In the genomic region with DNA sequence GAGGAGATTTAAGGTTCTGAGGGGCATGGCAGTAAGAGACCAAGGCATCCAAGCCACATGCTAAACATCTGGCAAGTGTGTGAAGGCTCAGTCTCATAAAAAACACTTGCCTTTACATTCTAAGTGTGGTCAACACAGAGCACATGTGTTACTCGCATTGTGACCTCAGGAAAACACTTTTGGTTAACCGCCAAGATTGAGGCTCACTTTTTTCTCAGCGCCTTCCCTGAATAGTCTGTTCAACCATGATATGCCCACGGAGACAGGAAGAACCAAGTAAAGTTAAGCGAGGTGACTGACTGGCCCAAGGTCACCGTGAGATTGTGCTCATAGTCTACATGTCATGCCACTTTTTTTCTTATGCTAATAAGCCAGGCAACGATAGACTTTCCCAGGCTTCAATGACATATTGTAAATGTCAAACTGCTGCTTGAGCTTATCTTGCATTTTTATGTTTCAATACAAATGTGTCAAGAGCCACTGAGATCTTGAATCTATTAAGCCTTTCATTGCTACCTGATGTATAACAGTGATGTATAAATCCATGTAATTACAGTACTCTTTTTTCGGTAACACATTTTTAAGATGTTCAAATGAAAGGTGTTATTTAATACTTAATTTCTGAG, we compare ENCODE assay signal across 19 cellular contexts. TPM values are rescaled to one million over a fixed set of nuclear protein-coding genes. Genes with fewer than 3 reads are reported as not detected.
DNase-seq lines count a peak whose midpoint lies in the region; ATAC-seq and TF ChIP-seq lines count a peak whose summit lies in the region.
"Had no signal": no experiment of that assay in that cellular context is flagged by ENCODE, and none has a peak within 500 bp of the region (broad histone marks: within the 10 kb centered on the region; RNA-seq: fewer than 3 reads in every experiment).

No MANE protein-coding gene starts in this region.

- no peaks in the 10 kb centered on the region for H3K27me3 ChIP-seq in MM.1S (replicated peaks; ENCODE audit: insufficient read depth, low read length)
- H3K27me3 ChIP-seq: Peyer's patch had no signal

- ATAC-seq in activated CD8-positive, alpha-beta memory T cell treated with anti-CD3 and anti-CD28 coated beads, Interleukin-2, amount 10 ng/mL, durations not matched to agents 7 days and 5 days = peak; percentile 56
- ATAC-seq in activated CD8-positive, alpha-beta T cell treated with anti-CD3 and anti-CD28 coated beads for 36 hours = no peak
- ATAC-seq in natural killer cell treated with Interleukin-12 subunit alpha and Interleukin-12 subunit beta and Interleukin-15 and Interleukin-18, amount 100 ng/mL, for 72 hours = peak; percentile 74 to 87
- ATAC-seq in GM18502 (IDR thresholded peaks at IDR 0.05; ENCODE audit: poor library complexity, unreplicated experiment) = no peak
- ATAC-seq: HCT116 had no signal

- H3K36me3 Mint-ChIP-seq in activated CD8-positive, alpha-beta memory T cell treated with anti-CD3 and anti-CD28 coated beads, Interleukin-2, amount 10 ng/mL, durations not matched to agents 7 days and 5 days = no peaks in the 10 kb centered on the region
- no peaks in the 10 kb centered on the region for H3K36me3 Mint-ChIP-seq in activated CD8-positive, alpha-beta T cell treated with anti-CD3 and anti-CD28 coated beads for 36 hours (ENCODE audit: low read depth)
- peaks cover 4% of the 10 kb centered on the region for H3K36me3 Mint-ChIP-seq in natural killer cell treated with Interleukin-12 subunit alpha and Interleukin-12 subunit beta and Interleukin-15 and Interleukin-18, amount 100 ng/mL, for 72 hours

- CTCF ChIA-PET in activated CD8-positive, alpha-beta memory T cell treated with anti-CD3 and anti-CD28 coated beads, Interleukin-2, amount 10 ng/mL, durations not matched to agents 7 days and 5 days (lab: Charles Lee) = no interaction called here
- CTCF ChIA-PET in activated CD8-positive, alpha-beta T cell treated with anti-CD3 and anti-CD28 coated beads for 36 hours (lab: Charles Lee) = no interaction called here

- no peaks in the 10 kb centered on the region for H3F3A ChIP-seq in MM.1S (ENCODE audit: insufficient read depth, low read length)

- H3K9ac ChIP-seq in MM.1S (ENCODE audit: low read length) = no peak overlapping the region

- no peaks in the 10 kb centered on the region for H3K79me2 ChIP-seq in MM.1S (ENCODE audit: low read length)

- peaks cover 68% of the 10 kb centered on the region for H3K27me3 Mint-ChIP-seq in activated CD8-positive, alpha-beta memory T cell treated with anti-CD3 and anti-CD28 coated beads, Interleukin-2, amount 10 ng/mL, durations not matched to agents 7 days and 5 days
- H3K27me3 Mint-ChIP-seq in activated CD8-positive, alpha-beta T cell treated with anti-CD3 and anti-CD28 coated beads for 36 hours = peaks cover 38% of the 10 kb centered on the region
- H3K27me3 Mint-ChIP-seq in natural killer cell treated with Interleukin-12 subunit alpha and Interleukin-12 subunit beta and Interleukin-15 and Interleukin-18, amount 100 ng/mL, for 72 hours = peaks cover 33 to 75% of the 10 kb centered on the region in 2 donors

- intact Hi-C loops in activated CD8-positive, alpha-beta T cell treated with anti-CD3 and anti-CD28 coated beads for 36 hours (cut with micrococcal nuclease) = no loop called here

- no peaks in the 10 kb centered on the region for H3K4me1 ChIP-seq in MM.1S (ENCODE audit: low read length)
- H3K4me1 ChIP-seq: Peyer's patch had no signal

- peak; percentile 70 for DNase-seq in activated CD8-positive, alpha-beta memory T cell treated with anti-CD3 and anti-CD28 coated beads, Interleukin-2, amount 10 ng/mL, durations not matched to agents 7 days and 5 days
- DNase-seq in activated CD8-positive, alpha-beta memory T cell treated with anti-CD3 and anti-CD28 coated beads, Interleukin-2, amount 50 U/mL, for 4 hours = no peak
- DNase-seq in MM.1S = peak; percentile 14
- DNase-seq in activated CD8-positive, alpha-beta T cell treated with anti-CD3 and anti-CD28 coated beads for 36 hours = peak; percentile 15
- peak; percentile 63 for DNase-seq in natural killer cell treated with Interleukin-12 subunit alpha and Interleukin-12 subunit beta and Interleukin-15 and Interleukin-18, amount 100 ng/mL, for 72 hours (ENCODE audit: low spot score)
- DNase-seq in NCI-H1105 (lab: John Stamatoyannopoulos, UW) = no peak
- no peak for DNase-seq in H4 (ENCODE audit: low spot score)
- DNase-seq: COR-L47, KBM-7, NCI-H1092, NCI-H1694 treated with DMSO at 0.1 percent for 48 hours, NCI-H345, NCI-H69, Peyer's patch, SIG-M5 had no signal

- no peaks in the 10 kb centered on the region for H3K9me3 Mint-ChIP-seq in activated CD8-positive, alpha-beta memory T cell treated with anti-CD3 and anti-CD28 coated beads, Interleukin-2, amount 10 ng/mL, durations not matched to agents 7 days and 5 days (ENCODE audit: low read depth)
- H3K9me3 Mint-ChIP-seq in activated CD8-positive, alpha-beta T cell treated with anti-CD3 and anti-CD28 coated beads for 36 hours = no peaks in the 10 kb centered on the region
- peaks cover 8% of the 10 kb centered on the region for H3K9me3 Mint-ChIP-seq in natural killer cell treated with Interleukin-12 subunit alpha and Interleukin-12 subunit beta and Interleukin-15 and Interleukin-18, amount 100 ng/mL, for 72 hours

- no peak overlapping the region for H3K27ac Mint-ChIP-seq in activated CD8-positive, alpha-beta memory T cell treated with anti-CD3 and anti-CD28 coated beads, Interleukin-2, amount 10 ng/mL, durations not matched to agents 7 days and 5 days
- no peak overlapping the region for H3K27ac Mint-ChIP-seq in activated CD8-positive, alpha-beta T cell treated with anti-CD3 and anti-CD28 coated beads for 36 hours
- peak overlapping the region in 1 of 2 donors; percentile 34 for H3K27ac Mint-ChIP-seq in natural killer cell treated with Interleukin-12 subunit alpha and Interleukin-12 subunit beta and Interleukin-15 and Interleukin-18, amount 100 ng/mL, for 72 hours

- no peaks in the 10 kb centered on the region for H3K9me3 ChIP-seq in MM.1S (replicated peaks; ENCODE audit: insufficient read depth, low read length)
- H3K9me3 ChIP-seq: Peyer's patch had no signal

- no peak overlapping the region for H2AFZ ChIP-seq in MM.1S (ENCODE audit: low read length)

- H3K9me2 ChIP-seq in MM.1S (replicated peaks; ENCODE audit: insufficient read depth, low read length) = no peaks in the 10 kb centered on the region

- H3K4me2 ChIP-seq in MM.1S (ENCODE audit: low read depth, low read length) = no peak overlapping the region

- peaks cover 35% of the 10 kb centered on the region for H3K4me1 Mint-ChIP-seq in activated CD8-positive, alpha-beta memory T cell treated with anti-CD3 and anti-CD28 coated beads, Interleukin-2, amount 10 ng/mL, durations not matched to agents 7 days and 5 days
- H3K4me1 Mint-ChIP-seq in activated CD8-positive, alpha-beta T cell treated with anti-CD3 and anti-CD28 coated beads for 36 hours (ENCODE audit: low read depth) = peaks cover 3% of the 10 kb centered on the region
- peaks cover 22 to 37% of the 10 kb centered on the region in 2 donors for H3K4me1 Mint-ChIP-seq in natural killer cell treated with Interleukin-12 subunit alpha and Interleukin-12 subunit beta and Interleukin-15 and Interleukin-18, amount 100 ng/mL, for 72 hours (ENCODE audit: low read depth in 2 of 2)

- TF ChIP-seq CTCF in MM.1S (IDR thresholded peaks at IDR 0.05; ENCODE audit: low read length) = no peak
- no peak for TF ChIP-seq CTCF in activated CD8-positive, alpha-beta T cell treated with anti-CD3 and anti-CD28 coated beads for 36 hours (IDR thresholded peaks at IDR 0.05)

- H3K27ac ChIP-seq in MM.1S (ENCODE audit: low read length) = no peak overlapping the region
- H3K27ac ChIP-seq: C4-2B, HL-60, Peyer's patch had no signal

- POLR2A ChIA-PET in activated CD8-positive, alpha-beta T cell treated with anti-CD3 and anti-CD28 coated beads for 36 hours (lab: Charles Lee) = no interaction called here

- H4K20me1 ChIP-seq in MM.1S (ENCODE audit: insufficient read depth, low read length) = no peaks in the 10 kb centered on the region

- H3K4me3 ChIP-seq in MM.1S (ENCODE audit: low read length) = no peak overlapping the region
- H3K4me3 ChIP-seq: Peyer's patch had no signal

- H3K4me3 Mint-ChIP-seq in activated CD8-positive, alpha-beta memory T cell treated with anti-CD3 and anti-CD28 coated beads, Interleukin-2, amount 10 ng/mL, durations not matched to agents 7 days and 5 days = no peak overlapping the region
- H3K4me3 Mint-ChIP-seq in activated CD8-positive, alpha-beta T cell treated with anti-CD3 and anti-CD28 coated beads for 36 hours = no peak overlapping the region
- no peak overlapping the region for H3K4me3 Mint-ChIP-seq in natural killer cell treated with Interleukin-12 subunit alpha and Interleukin-12 subunit beta and Interleukin-15 and Interleukin-18, amount 100 ng/mL, for 72 hours

- no peaks in the 10 kb centered on the region for H3K36me3 ChIP-seq in MM.1S (replicated peaks; ENCODE audit: insufficient read depth, low read length)
- H3K36me3 ChIP-seq: Peyer's patch had no signal

RNA-seq across cellular contexts. Expression of a gene that starts 21.1 kb away (rescaled TPM):
- total RNA-seq in activated CD8-positive, alpha-beta memory T cell treated with anti-CD3 and anti-CD28 coated beads, Interleukin-2, amount 10 ng/mL, durations not matched to agents 7 days and 5 days = not detected
- not detected for total RNA-seq in activated CD8-positive, alpha-beta T cell treated with anti-CD3 and anti-CD28 coated beads for 36 hours
- 1 to 10 TPM in 1 of 2 donors, under 1 TPM in 1; 0.52 to 3.0 TPM for total RNA-seq in natural killer cell treated with Interleukin-12 subunit alpha and Interleukin-12 subunit beta and Interleukin-15 and Interleukin-18, amount 100 ng/mL, for 72 hours
- not detected in 2 replicates for total RNA-seq in H4 (2014; rRNA removed; shearing (Covaris generic))
- total RNA-seq: Peyer's patch had no signal

RNA-seq across cellular contexts. Expression of a gene that starts 38.0 kb away (rescaled TPM):
- not detected for total RNA-seq in activated CD8-positive, alpha-beta memory T cell treated with anti-CD3 and anti-CD28 coated beads, Interleukin-2, amount 10 ng/mL, durations not matched to agents 7 days and 5 days
- not detected for total RNA-seq in activated CD8-positive, alpha-beta T cell treated with anti-CD3 and anti-CD28 coated beads for 36 hours
- total RNA-seq in natural killer cell treated with Interleukin-12 subunit alpha and Interleukin-12 subunit beta and Interleukin-15 and Interleukin-18, amount 100 ng/mL, for 72 hours = not detected
- not detected in 2 replicates for total RNA-seq in H4 (2014; rRNA removed; shearing (Covaris generic))
- total RNA-seq: Peyer's patch had no signal

Comparison
In these comparisons a context has a peak if more than half of its experiments do, and no peak if none do; other contexts are left out.
1. DNase-seq: peak in activated CD8-positive, alpha-beta memory T cell treated with anti-CD3 and anti-CD28 coated beads, Interleukin-2, amount 10 ng/mL, durations not matched to agents 7 days and 5 days (single experiment), MM.1S (single experiment), activated CD8-positive, alpha-beta T cell treated with anti-CD3 and anti-CD28 coated beads for 36 hours (single experiment) and natural killer cell treated with Interleukin-12 subunit alpha and Interleukin-12 subunit beta and Interleukin-15 and Interleukin-18, amount 100 ng/mL, for 72 hours (single experiment); none in activated CD8-positive, alpha-beta memory T cell treated with anti-CD3 and anti-CD28 coated beads, Interleukin-2, amount 50 U/mL, for 4 hours (single experiment), NCI-H1105 (single experiment) and H4 (single experiment).
2. ATAC-seq: peak in activated CD8-positive, alpha-beta memory T cell treated with anti-CD3 and anti-CD28 coated beads, Interleukin-2, amount 10 ng/mL, durations not matched to agents 7 days and 5 days (single experiment) and natural killer cell treated with Interleukin-12 subunit alpha and Interleukin-12 subunit beta and Interleukin-15 and Interleukin-18, amount 100 ng/mL, for 72 hours (2 of 2); none in activated CD8-positive, alpha-beta T cell treated with anti-CD3 and anti-CD28 coated beads for 36 hours (single experiment) and GM18502 (single experiment).